Comparison of ENCODE assay signal across 1 cellular context in genomic region chr13:32624441-32624840, GRCh38.
TF ChIP-seq lines count a peak whose summit lies in the region.

No MANE protein-coding gene starts in this region.

TF ChIP-seq in WTC11, 78 proteins besides CTCF, POLR2A, EP300 and RAD21 (continued from another document):
- TF ChIP-seq, protein P1, sequence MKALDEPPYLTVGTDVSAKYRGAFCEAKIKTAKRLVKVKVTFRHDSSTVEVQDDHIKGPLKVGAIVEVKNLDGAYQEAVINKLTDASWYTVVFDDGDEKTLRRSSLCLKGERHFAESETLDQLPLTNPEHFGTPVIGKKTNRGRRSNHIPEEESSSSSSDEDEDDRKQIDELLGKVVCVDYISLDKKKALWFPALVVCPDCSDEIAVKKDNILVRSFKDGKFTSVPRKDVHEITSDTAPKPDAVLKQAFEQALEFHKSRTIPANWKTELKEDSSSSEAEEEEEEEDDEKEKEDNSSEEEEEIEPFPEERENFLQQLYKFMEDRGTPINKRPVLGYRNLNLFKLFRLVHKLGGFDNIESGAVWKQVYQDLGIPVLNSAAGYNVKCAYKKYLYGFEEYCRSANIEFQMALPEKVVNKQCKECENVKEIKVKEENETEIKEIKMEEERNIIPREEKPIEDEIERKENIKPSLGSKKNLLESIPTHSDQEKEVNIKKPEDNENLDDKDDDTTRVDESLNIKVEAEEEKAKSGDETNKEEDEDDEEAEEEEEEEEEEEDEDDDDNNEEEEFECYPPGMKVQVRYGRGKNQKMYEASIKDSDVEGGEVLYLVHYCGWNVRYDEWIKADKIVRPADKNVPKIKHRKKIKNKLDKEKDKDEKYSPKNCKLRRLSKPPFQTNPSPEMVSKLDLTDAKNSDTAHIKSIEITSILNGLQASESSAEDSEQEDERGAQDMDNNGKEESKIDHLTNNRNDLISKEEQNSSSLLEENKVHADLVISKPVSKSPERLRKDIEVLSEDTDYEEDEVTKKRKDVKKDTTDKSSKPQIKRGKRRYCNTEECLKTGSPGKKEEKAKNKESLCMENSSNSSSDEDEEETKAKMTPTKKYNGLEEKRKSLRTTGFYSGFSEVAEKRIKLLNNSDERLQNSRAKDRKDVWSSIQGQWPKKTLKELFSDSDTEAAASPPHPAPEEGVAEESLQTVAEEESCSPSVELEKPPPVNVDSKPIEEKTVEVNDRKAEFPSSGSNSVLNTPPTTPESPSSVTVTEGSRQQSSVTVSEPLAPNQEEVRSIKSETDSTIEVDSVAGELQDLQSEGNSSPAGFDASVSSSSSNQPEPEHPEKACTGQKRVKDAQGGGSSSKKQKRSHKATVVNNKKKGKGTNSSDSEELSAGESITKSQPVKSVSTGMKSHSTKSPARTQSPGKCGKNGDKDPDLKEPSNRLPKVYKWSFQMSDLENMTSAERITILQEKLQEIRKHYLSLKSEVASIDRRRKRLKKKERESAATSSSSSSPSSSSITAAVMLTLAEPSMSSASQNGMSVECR (CRISPR knock-in tag; IDR thresholded peaks at IDR 0.05; ENCODE audit: borderline replicate concordance) = no peak
